In the genomic region with DNA sequence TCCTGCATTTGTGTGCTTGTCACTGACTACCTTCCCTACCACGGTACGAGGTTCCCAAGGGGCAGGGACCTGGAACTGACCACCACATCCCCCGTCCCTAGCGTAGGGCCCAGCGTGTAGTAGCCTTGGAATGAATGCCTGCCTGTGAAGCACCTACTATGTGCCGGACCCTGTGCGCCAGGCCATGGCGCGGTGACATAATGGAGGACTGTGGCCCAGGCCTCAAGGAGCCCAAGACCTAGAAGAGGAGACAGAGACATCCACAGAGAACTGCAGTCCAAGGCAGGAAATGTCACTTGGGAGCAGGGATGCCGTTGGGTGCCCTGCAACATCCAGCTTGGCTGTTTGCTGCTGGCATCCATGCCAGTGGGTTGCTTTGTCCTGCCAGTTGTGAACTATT, we compare ENCODE assay signal across 25 cellular contexts.
DNase-seq lines count a peak whose midpoint lies in the region; ATAC-seq, FAIRE-seq and TF ChIP-seq lines count a peak whose summit lies in the region.
"Had no signal": no experiment of that assay in that cellular context is flagged by ENCODE, and none has a peak within 500 bp of the region (broad histone marks: within the 10 kb centered on the region; RNA-seq: fewer than 3 reads in every experiment).

No MANE protein-coding gene starts in this region.

- H4K20me1 ChIP-seq in HepG2 (ENCODE audit: insufficient read depth, low read length): no peaks in the 10 kb centered on the region

- CTCF ChIA-PET in HepG2 (lab: Yijun Ruan, JAX; ENCODE audit: low intra/inter-chr PET ratio, low total read pairs): no interaction called here

- no peak for TF ChIP-seq RAD21 in HepG2 (CRISPR knock-in tag; IDR thresholded peaks at IDR 0.05)

- intact Hi-C loops in HepG2 (cut with micrococcal nuclease; ENCODE audit: unreplicated experiment): no loop called here
- intact Hi-C loops in right lobe of liver (cut with DNase I): no loop called here
- intact Hi-C loops in lower lobe of right lung (cut with DNase I): no loop called here
- intact Hi-C loops in stomach (cut with DNase I; ENCODE audit: low total_unique reads): no loop called here

- no TSS peak for BruUV-seq in HepG2 (replicated peaks; lab: Mats Ljungman, UMichigan)

- H3K4me3 ChIP-seq in HepG2 (replicated peaks in 1 of 3; ENCODE audit: insufficient read depth in 1 of 3, low read depth in 2 of 3, low read length in 3 of 3) (no peak overlapping the region), right lobe of liver (no peak overlapping the region), lower lobe of right lung (no peak overlapping the region), neutrophil (ENCODE audit: low read depth in 1 of 2, low read length in 1 of 2) (no peak overlapping the region), stomach (no peak overlapping the region)
- H3K4me3 ChIP-seq: MG63, SJSA1 had no signal

- no peak for TF ChIP-seq POLR2A in HepG2 (IDR thresholded peaks at IDR 0.05; ENCODE audit: insufficient read depth in 1 of 2, low read depth in 2 of 2, low read length in 2 of 2)
- TF ChIP-seq POLR2A in right lobe of liver (IDR thresholded peaks at IDR 0.05): no peak
- no peak for TF ChIP-seq POLR2A in stomach (IDR thresholded peaks at IDR 0.05)

- H3K27me3 ChIP-seq in HepG2 (ENCODE audit: control insufficient read depth in 1 of 2, insufficient read depth in 2 of 2, low read length in 2 of 2) (no peaks in the 10 kb centered on the region), right lobe of liver (no peaks in the 10 kb centered on the region), lower lobe of right lung (ENCODE audit: low read depth) (no peaks in the 10 kb centered on the region), neutrophil (no peaks in the 10 kb centered on the region), stomach (no peaks in the 10 kb centered on the region)
- H3K27me3 ChIP-seq: BE2C, MG63, SJSA1 had no signal

- DNase-seq in HepG2 (ENCODE audit: low spot score) (no peak), right lobe of liver (no peak), lower lobe of right lung (peak; percentile 21), stomach (no peak)
- DNase-seq: BE2C; Calu3; CD8-positive, alpha-beta memory T cell; GOT3; Kasumi-1; MG63; NCI-H1105 treated with DMSO at 0.1 percent for 48 hours; NCI-H2029; NCI-H446; NCI-H524 treated with DMSO at 0.1 percent for 48 hours; NCI-H774; PC-3; Right ventricle myocardium superior had no signal

- ATAC-seq in HepG2 (no peak), right lobe of liver (no peak), lower lobe of right lung (no peak), GM21737 (IDR thresholded peaks at IDR 0.05; ENCODE audit: unreplicated experiment) (no peak), GM18909 (IDR thresholded peaks at IDR 0.05; ENCODE audit: poor library complexity, unreplicated experiment) (no peak), HG03439 (IDR thresholded peaks at IDR 0.05; ENCODE audit: unreplicated experiment) (no peak)
- ATAC-seq: HCT116, PC-3 had no signal

- no peak overlapping the region for H2AFZ ChIP-seq in HepG2 (ENCODE audit: low read length)

- TF ChIP-seq CTCF in HepG2 (CRISPR knock-in tag; IDR thresholded peaks at IDR 0.05) (no peak), right lobe of liver (IDR thresholded peaks at IDR 0.05) (no peak), lower lobe of right lung (IDR thresholded peaks at IDR 0.05) (no peak), neutrophil (IDR thresholded peaks at IDR 0.05) (no peak), stomach (IDR thresholded peaks at IDR 0.05) (no peak)

- H3K36me3 ChIP-seq in HepG2 (replicated peaks in 1 of 2; ENCODE audit: control insufficient read depth in 1 of 2, insufficient read depth in 2 of 2, low read length in 2 of 2): no peaks in the 10 kb centered on the region
- H3K36me3 ChIP-seq in right lobe of liver: no peaks in the 10 kb centered on the region
- no peaks in the 10 kb centered on the region for H3K36me3 ChIP-seq in lower lobe of right lung
- no peaks in the 10 kb centered on the region for H3K36me3 ChIP-seq in neutrophil
- H3K36me3 ChIP-seq in stomach: no peaks in the 10 kb centered on the region
- H3K36me3 ChIP-seq: BE2C, MG63, SJSA1 had no signal

- no peaks in the 10 kb centered on the region for H3K9me3 ChIP-seq in HepG2 (ENCODE audit: low read length)
- no peaks in the 10 kb centered on the region for H3K9me3 ChIP-seq in right lobe of liver
- no peaks in the 10 kb centered on the region for H3K9me3 ChIP-seq in lower lobe of right lung
- no peaks in the 10 kb centered on the region for H3K9me3 ChIP-seq in neutrophil
- H3K9me3 ChIP-seq in stomach: no peaks in the 10 kb centered on the region
- H3K9me3 ChIP-seq: BE2C, MG63, SJSA1 had no signal

- H3K4me1 ChIP-seq in HepG2 (ENCODE audit: insufficient read depth, low read length): peaks cover 13% of the 10 kb centered on the region
- no peaks in the 10 kb centered on the region for H3K4me1 ChIP-seq in right lobe of liver
- no peaks in the 10 kb centered on the region for H3K4me1 ChIP-seq in lower lobe of right lung
- peaks cover 20% of the 10 kb centered on the region in 2 experiments for H3K4me1 ChIP-seq in neutrophil (ENCODE audit: control insufficient read depth in 1 of 2, insufficient read depth in 1 of 2, low read depth in 1 of 2, low read length in 1 of 2)
- H3K4me1 ChIP-seq in stomach: peaks cover 20 to 62% (median 28%) of the 10 kb centered on the region in 4 donors
- H3K4me1 ChIP-seq: BE2C, SJSA1 had no signal

- H3K9ac ChIP-seq in HepG2 (ENCODE audit: insufficient read depth, low read depth, low read length): no peak overlapping the region

- no peaks in the 10 kb centered on the region for H3K79me2 ChIP-seq in HepG2 (ENCODE audit: insufficient read depth, low read length)

- no peak overlapping the region for H3K27ac ChIP-seq in HepG2 (ENCODE audit: extremely low read length, insufficient read depth, low read length)
- no peak overlapping the region for H3K27ac ChIP-seq in right lobe of liver
- no peak overlapping the region for H3K27ac ChIP-seq in lower lobe of right lung
- H3K27ac ChIP-seq in neutrophil: peak overlapping the region; percentile 75
- peak overlapping the region; percentile 62 to 89 (median 80) for H3K27ac ChIP-seq in stomach
- H3K27ac ChIP-seq: 22Rv1, HL-60, SJSA1 had no signal

- TF ChIP-seq EP300 in HepG2 (IDR thresholded peaks at IDR 0.05; ENCODE audit: low read depth in 2 of 2, low read length in 2 of 2): no peak
- no peak for TF ChIP-seq EP300 in HepG2 (CRISPR knock-in tag; IDR thresholded peaks at IDR 0.05; ENCODE audit: borderline replicate concordance)
- no peak for TF ChIP-seq EP300 in stomach (IDR thresholded peaks at IDR 0.05)

- 42% methylated on average over 9 of the region's 10 CpGs for WGBS in HepG2 (ENCODE audit: low lambda C conversion rate)
- 100% methylated on average over 5 of the region's 10 CpGs for WGBS in right lobe of liver (ENCODE audit: insufficient coverage, low coverage, low lambda C conversion rate, missing lambda C conversion rate)
- 85 to 93% (median 92%) methylated on average over 7 to 10 of the region's 10 CpGs for WGBS in stomach, 5 donors

- POLR2A ChIA-PET in HepG2 (lab: Yijun Ruan, JAX): no interaction called here

- in situ Hi-C loops in HepG2 (cut with HindIII; ENCODE audit: extremely low pct_ligation_motif_present, low pct_unique_long_range_greater_than_20kb): no loop called here

- H3K4me2 ChIP-seq in HepG2 (ENCODE audit: low read depth, low read length): no peak overlapping the region

- no peak for FAIRE-seq in HepG2 (lab: Jason Lieb, UNC)

TF ChIP-seq in HepG2, 621 proteins besides CTCF, POLR2A, EP300 and RAD21:
- 0 out of 2 replicates have a peak, but pooled peaks have one; percentile 43 for TF ChIP-seq ZKSCAN1 (IDR thresholded peaks at IDR 0.05; ENCODE audit: low read length)
- TF ChIP-seq, protein P1, sequence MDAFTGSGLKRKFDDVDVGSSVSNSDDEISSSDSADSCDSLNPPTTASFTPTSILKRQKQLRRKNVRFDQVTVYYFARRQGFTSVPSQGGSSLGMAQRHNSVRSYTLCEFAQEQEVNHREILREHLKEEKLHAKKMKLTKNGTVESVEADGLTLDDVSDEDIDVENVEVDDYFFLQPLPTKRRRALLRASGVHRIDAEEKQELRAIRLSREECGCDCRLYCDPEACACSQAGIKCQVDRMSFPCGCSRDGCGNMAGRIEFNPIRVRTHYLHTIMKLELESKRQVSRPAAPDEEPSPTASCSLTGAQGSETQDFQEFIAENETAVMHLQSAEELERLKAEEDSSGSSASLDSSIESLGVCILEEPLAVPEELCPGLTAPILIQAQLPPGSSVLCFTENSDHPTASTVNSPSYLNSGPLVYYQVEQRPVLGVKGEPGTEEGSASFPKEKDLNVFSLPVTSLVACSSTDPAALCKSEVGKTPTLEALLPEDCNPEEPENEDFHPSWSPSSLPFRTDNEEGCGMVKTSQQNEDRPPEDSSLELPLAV (CRISPR knock-in tag; conservative IDR thresholded peaks at IDR 0.05; ENCODE audit: low read depth): no peak
- TF ChIP-seq, protein P2, sequence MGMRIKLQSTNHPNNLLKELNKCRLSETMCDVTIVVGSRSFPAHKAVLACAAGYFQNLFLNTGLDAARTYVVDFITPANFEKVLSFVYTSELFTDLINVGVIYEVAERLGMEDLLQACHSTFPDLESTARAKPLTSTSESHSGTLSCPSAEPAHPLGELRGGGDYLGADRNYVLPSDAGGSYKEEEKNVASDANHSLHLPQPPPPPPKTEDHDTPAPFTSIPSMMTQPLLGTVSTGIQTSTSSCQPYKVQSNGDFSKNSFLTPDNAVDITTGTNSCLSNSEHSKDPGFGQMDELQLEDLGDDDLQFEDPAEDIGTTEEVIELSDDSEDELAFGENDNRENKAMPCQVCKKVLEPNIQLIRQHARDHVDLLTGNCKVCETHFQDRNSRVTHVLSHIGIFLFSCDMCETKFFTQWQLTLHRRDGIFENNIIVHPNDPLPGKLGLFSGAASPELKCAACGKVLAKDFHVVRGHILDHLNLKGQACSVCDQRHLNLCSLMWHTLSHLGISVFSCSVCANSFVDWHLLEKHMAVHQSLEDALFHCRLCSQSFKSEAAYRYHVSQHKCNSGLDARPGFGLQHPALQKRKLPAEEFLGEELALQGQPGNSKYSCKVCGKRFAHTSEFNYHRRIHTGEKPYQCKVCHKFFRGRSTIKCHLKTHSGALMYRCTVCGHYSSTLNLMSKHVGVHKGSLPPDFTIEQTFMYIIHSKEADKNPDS (CRISPR knock-in tag; IDR thresholded peaks at IDR 0.05): no peak

Comparison
In these comparisons a context has a peak if more than half of its experiments do, and no peak if none do; other contexts are left out.
1. H3K27ac ChIP-seq: peak in neutrophil (single experiment) and stomach (5 of 5); none in HepG2 (single experiment), right lobe of liver (0 of 3) and lower lobe of right lung (single experiment).